18 cellular contexts compared by ENCODE assay signal in genomic region chr3:51753763-51754750, GRCh38. TPM values are rescaled to one million over a fixed set of nuclear protein-coding genes. Genes with fewer than 3 reads are reported as not detected.
"Had no signal": no experiment of that assay in that cellular context is flagged by ENCODE, and none has a peak within 500 bp of the region (broad histone marks: within the 10 kb centered on the region; RNA-seq: fewer than 3 reads in every experiment).

No MANE protein-coding gene starts in this region.

RNA-seq across cellular contexts. Expression of gene IQCF6, which starts 25.0 kb away (rescaled TPM):
- total RNA-seq: adrenal gland, aorta, cardiac septum, cerebellum, dorsolateral prefrontal cortex, esophagus mucosa, foreskin keratinocyte, heart left ventricle, liver, mammary epithelial cell, mesothelial cell of epicardium, natural killer cell, osteoblast, posterior vena cava, right lobe of liver, skeletal muscle tissue, transverse colon, urinary bladder had no signal
- polyA plus RNA-seq: adrenal gland, aorta, foreskin keratinocyte, heart left ventricle, liver, mammary epithelial cell, urinary bladder had no signal

RNA-seq across cellular contexts. Expression of gene GRM2, which starts 47.2 kb away (rescaled TPM):
- total RNA-seq: foreskin keratinocyte, osteoblast, skeletal muscle tissue had no signal
